Comparison of ENCODE assay signal across 16 cellular contexts in genomic region chr10:18418579-18419210, GRCh38.
DNase-seq lines count a peak whose midpoint lies in the region; ATAC-seq and TF ChIP-seq lines count a peak whose summit lies in the region.
"Had no signal": no experiment of that assay in that cellular context is flagged by ENCODE, and none has a peak within 500 bp of the region (broad histone marks: within the 10 kb centered on the region; RNA-seq: fewer than 3 reads in every experiment).

No MANE protein-coding gene starts in this region.

- ATAC-seq in GM21381 (IDR thresholded peaks at IDR 0.05; ENCODE audit: unreplicated experiment) (peak; percentile 60), HG03571 (IDR thresholded peaks at IDR 0.05; ENCODE audit: unreplicated experiment) (peak; percentile 67)
- ATAC-seq: activated T-cell treated with anti-CD3 and anti-CD28 coated beads, Interleukin-2, amount 50 U/mL, for 4 hours; naive thymus-derived CD8-positive, alpha-beta T cell had no signal

- DNase-seq in CMK (ENCODE audit: low read depth): peak; percentile 15
- peak; percentile 18 for DNase-seq in brain microvascular endothelial cell
- DNase-seq in H9: no peak
- no peak for DNase-seq in NCI-H2227 treated with DMSO at 0.1 percent for 48 hours (lab: John Stamatoyannopoulos, UW)
- DNase-seq in SK-N-DZ (ENCODE audit: low spot score): no peak
- DNase-seq in DMS79 treated with DMSO at 0.1 percent for 48 hours (lab: John Stamatoyannopoulos, UW): no peak
- DNase-seq: activated T-cell treated with anti-CD3 and anti-CD28 coated beads, Interleukin-2, amount 50 U/mL, for 4 hours; CD4-positive, CD25-positive, alpha-beta regulatory T cell; central memory CD4-positive, alpha-beta T cell; heart left ventricle; naive thymus-derived CD8-positive, alpha-beta T cell; NCI-H2171; tibial artery had no signal

- no peak overlapping the region for H3K4me3 ChIP-seq in brain microvascular endothelial cell (ENCODE audit: low read depth, low read length)
- H3K4me3 ChIP-seq: heart left ventricle, tibial artery had no signal

- H3K23me2 ChIP-seq in H9 (ENCODE audit: insufficient read length, low read depth, low read length, poor library complexity, severe bottlenecking): no peaks in the 10 kb centered on the region

- no peak overlapping the region for H3K4me2 ChIP-seq in H9 (ENCODE audit: insufficient read depth, insufficient read length, low read length)

- H2AFZ ChIP-seq in H9 (ENCODE audit: low read length): no peak overlapping the region

- no CpG with 5 or more reads among the region's 9 CpGs for WGBS in H9 (ENCODE audit: extremely low coverage, insufficient read length, low lambda C conversion rate)

- H3K79me1 ChIP-seq in H9 (ENCODE audit: insufficient read depth, low read depth, low read length, poor library complexity, severe bottlenecking): no peaks in the 10 kb centered on the region

- H2BK120ac ChIP-seq in H9 (ENCODE audit: low read depth, low read length, poor library complexity, severe bottlenecking): no peak overlapping the region

- H3K79me2 ChIP-seq in H9 (ENCODE audit: insufficient read depth, low read length): no peaks in the 10 kb centered on the region

- H3K27ac Mint-ChIP-seq in H9: no peak overlapping the region
- H3K27ac Mint-ChIP-seq: CD4-positive, CD25-positive, alpha-beta regulatory T cell; naive thymus-derived CD8-positive, alpha-beta T cell had no signal

- peak overlapping the region; percentile 29 for H3K27ac ChIP-seq in brain microvascular endothelial cell
- no peak overlapping the region for H3K27ac ChIP-seq in H9 (ENCODE audit: insufficient read length, low read depth, low read length)
- H3K27ac ChIP-seq: HL-60, tibial artery had no signal

- peaks cover 0 to 10% of the 10 kb centered on the region in 2 experiments; a peak in 1 of 4 replicates for H3K4me1 Mint-ChIP-seq in H9
- H3K4me1 Mint-ChIP-seq: CD4-positive, CD25-positive, alpha-beta regulatory T cell had no signal

- no peak overlapping the region for H2BK12ac ChIP-seq in H9 (ENCODE audit: insufficient read length, low read depth, low read length)

- in situ Hi-C loops in brain microvascular endothelial cell (cut with HindIII; ENCODE audit: low pct_ligation_motif_present, low sequenced_read_pairs): no loop called here

- H3K36me3 Mint-ChIP-seq in H9 (ENCODE audit: insufficient read depth in 1 of 3, low read depth in 3 of 3): no peaks in the 10 kb centered on the region
- H3K36me3 Mint-ChIP-seq: CD4-positive, CD25-positive, alpha-beta regulatory T cell; naive thymus-derived CD8-positive, alpha-beta T cell had no signal

- TF ChIP-seq CTCF in brain microvascular endothelial cell (IDR thresholded peaks at IDR 0.05; ENCODE audit: low read depth, low read length, missing control alignments): no peak
- TF ChIP-seq CTCF in H9 (conservative IDR thresholded peaks at IDR 0.05): no peak

- H3K9me3 ChIP-seq in H9 (ENCODE audit: control insufficient read depth, low read depth, low read length): no peaks in the 10 kb centered on the region
- H3K9me3 ChIP-seq: tibial artery had no signal

- no peak overlapping the region for H3K23ac ChIP-seq in H9 (ENCODE audit: insufficient read length, low read depth, low read length)

- no peak overlapping the region for H2BK5ac ChIP-seq in H9 (ENCODE audit: insufficient read length, low read length)

- no peaks in the 10 kb centered on the region for H4K20me1 ChIP-seq in H9 (ENCODE audit: control insufficient read depth, insufficient read depth, insufficient read length)

- H3K36me3 ChIP-seq in brain microvascular endothelial cell (replicated peaks): no peaks in the 10 kb centered on the region
- H3K36me3 ChIP-seq: heart left ventricle, tibial artery had no signal

- H2AK5ac ChIP-seq in H9 (ENCODE audit: insufficient read length, low read length): no peak overlapping the region

- no peak overlapping the region for H2BK20ac ChIP-seq in H9 (ENCODE audit: low read depth, low read length, poor library complexity, severe bottlenecking)

- no peak overlapping the region for H3K14ac ChIP-seq in H9 (ENCODE audit: insufficient read depth, low read length)

- H3K9me3 Mint-ChIP-seq in H9: no peaks in the 10 kb centered on the region

- H3K56ac ChIP-seq in H9 (ENCODE audit: insufficient read length, low read depth, low read length): no peak overlapping the region

- no peak overlapping the region for H3T11ph ChIP-seq in H9 (ENCODE audit: low read length)

- no peaks in the 10 kb centered on the region for H3K4me1 ChIP-seq in H9 (ENCODE audit: insufficient read depth, low read length)

- H3K18ac ChIP-seq in H9 (ENCODE audit: insufficient read length, low read depth, low read length): no peak overlapping the region

- H2BK15ac ChIP-seq in H9 (ENCODE audit: low read depth, low read length): no peak overlapping the region

- H4K8ac ChIP-seq in H9 (replicated peaks; ENCODE audit: insufficient read length, low read depth, low read length): no peak overlapping the region

- H3K27me3 Mint-ChIP-seq in H9 (ENCODE audit: low read depth): no peaks in the 10 kb centered on the region; the same call in 1 of the 2 replicates

- H3K4ac ChIP-seq in H9 (ENCODE audit: low read depth, low read length): no peak overlapping the region

- no peaks in the 10 kb centered on the region for H3K27me3 ChIP-seq in brain microvascular endothelial cell (replicated peaks)
- no peaks in the 10 kb centered on the region for H3K27me3 ChIP-seq in H9 (ENCODE audit: insufficient read depth, low read length)
- H3K27me3 ChIP-seq: heart left ventricle, tibial artery had no signal

- H4K91ac ChIP-seq in H9 (ENCODE audit: insufficient read length, low read depth, low read length): no peak overlapping the region

- no peak overlapping the region for H4K5ac ChIP-seq in H9 (ENCODE audit: insufficient read length, low read depth, low read length)

- H3K9ac ChIP-seq in H9 (ENCODE audit: extremely low read depth, insufficient read length, low read length): no peak overlapping the region

- H3K4me3 Mint-ChIP-seq in H9: no peak overlapping the region
- H3K4me3 Mint-ChIP-seq: activated T-cell treated with anti-CD3 and anti-CD28 coated beads, Interleukin-2, amount 50 U/mL, for 4 hours; CD4-positive, CD25-positive, alpha-beta regulatory T cell; naive thymus-derived CD8-positive, alpha-beta T cell had no signal

Comparison
In these comparisons a context has a peak if more than half of its experiments do, and no peak if none do; other contexts are left out.
1. DNase-seq: peak in CMK (single experiment) and brain microvascular endothelial cell (single experiment); none in H9 (single experiment), NCI-H2227 treated with DMSO at 0.1 percent for 48 hours (single experiment), SK-N-DZ (single experiment) and DMS79 treated with DMSO at 0.1 percent for 48 hours (single experiment).